Comparison of ENCODE assay signal across 16 cellular contexts in the genomic region with DNA sequence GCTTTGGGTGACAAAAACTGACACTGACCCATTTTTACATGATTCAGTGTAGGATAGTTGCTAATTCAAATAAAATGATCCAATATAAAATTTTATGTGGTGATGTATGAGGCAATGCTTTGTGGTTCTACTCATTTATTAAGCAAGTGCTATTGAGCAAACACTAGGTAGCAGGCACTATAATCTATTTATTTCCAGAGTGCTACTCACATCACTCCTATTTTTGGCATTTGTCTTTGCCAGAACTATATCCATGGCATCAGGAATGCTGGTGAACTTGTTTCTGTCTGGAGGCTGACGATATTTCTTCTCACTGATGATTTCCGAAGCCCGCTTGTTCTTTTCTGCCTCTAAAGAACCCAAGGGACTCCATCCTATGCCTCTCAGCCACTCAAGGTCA.
A peak's percentile ranks its signal among the peaks of the same experiment; 100 is the strongest.
DNase-seq lines count a peak whose midpoint lies in the region; ATAC-seq, FAIRE-seq and TF ChIP-seq lines count a peak whose summit lies in the region.
"Had no signal": no experiment of that assay in that cellular context is flagged by ENCODE, and none has a peak within 500 bp of the region (broad histone marks: within the 10 kb centered on the region; RNA-seq: fewer than 3 reads in every experiment).

No MANE protein-coding gene starts in this region.

- no peaks in the 10 kb centered on the region for H3K4me1 ChIP-seq in left ventricle myocardium inferior
- H3K4me1 ChIP-seq in right cardiac atrium (ENCODE audit: control insufficient read depth, insufficient read depth, low read length): no peaks in the 10 kb centered on the region
- peaks cover 4 to 17% (median 14%) of the 10 kb centered on the region in 3 donors for H3K4me1 ChIP-seq in skeletal muscle tissue (ENCODE audit: control insufficient read depth in 3 of 3, insufficient read depth in 3 of 3, low read length in 3 of 3)
- H3K4me1 ChIP-seq: BE2C had no signal

- H3K27me3 ChIP-seq in left ventricle myocardium inferior (ENCODE audit: low read depth) (no peaks in the 10 kb centered on the region), right cardiac atrium (ENCODE audit: control insufficient read depth, insufficient read depth) (no peaks in the 10 kb centered on the region), skeletal muscle tissue (ENCODE audit: control insufficient read depth in 3 of 3, insufficient read depth in 3 of 3, low read length in 3 of 3) (no peaks in the 10 kb centered on the region)
- H3K27me3 ChIP-seq: BE2C had no signal

- DNase-seq in left cardiac atrium: no peak
- no peak for DNase-seq in left ventricle myocardium inferior
- DNase-seq in NOMO-1 treated with DMSO at 0.1 percent for 48 hours (lab: John Stamatoyannopoulos, UW; ENCODE audit: unreplicated experiment): peak; percentile 23
- no peak for DNase-seq in right cardiac atrium
- no peak for DNase-seq in HTR-8/SVneo (ENCODE audit: insufficient read length, low spot score)
- DNase-seq in NCI-H748 treated with DMSO at 0.1 percent for 48 hours (lab: John Stamatoyannopoulos, UW): no peak
- DNase-seq: BE2C; CD4-positive, alpha-beta memory T cell; DMS79; GM23248; H7 had no signal

- no peak overlapping the region for H3K4me3 ChIP-seq in left ventricle myocardium inferior
- no peak overlapping the region for H3K4me3 ChIP-seq in right cardiac atrium (ENCODE audit: low read length)
- no peak overlapping the region for H3K4me3 ChIP-seq in skeletal muscle tissue (ENCODE audit: low read length in 3 of 3)
- H3K4me3 ChIP-seq: GM12878, GM23248 had no signal

- H3K36me3 ChIP-seq in left ventricle myocardium inferior (peaks cover 4% of the 10 kb centered on the region), skeletal muscle tissue (ENCODE audit: control insufficient read depth in 3 of 3, insufficient read depth in 3 of 3, low read length in 3 of 3) (peaks cover 43 to 84% (median 67%) of the 10 kb centered on the region in 3 donors)
- H3K36me3 ChIP-seq: BE2C had no signal

- intact Hi-C loops in left cardiac atrium (cut with DNase I): no loop called here
- intact Hi-C loops in left ventricle myocardium inferior (cut with micrococcal nuclease): loop anchor here (5.0 kb wide), 1 partner anchor 207 kb away; no protein-coding TSS in a partner anchor
- intact Hi-C loops in right cardiac atrium (cut with DNase I): no loop called here

- WGBS in right cardiac atrium: 82% methylated on average over 3 of the region's 3 CpGs

- no peak overlapping the region for H3K9ac ChIP-seq in skeletal muscle tissue (ENCODE audit: low read depth in 1 of 3, low read length in 3 of 3)
- H3K9ac ChIP-seq: GM23248 had no signal

- H3K9me3 ChIP-seq in left ventricle myocardium inferior (replicated peaks): peaks cover 20% of the 10 kb centered on the region
- no peaks in the 10 kb centered on the region for H3K9me3 ChIP-seq in right cardiac atrium (ENCODE audit: control insufficient read depth, low read length)
- no peaks in the 10 kb centered on the region for H3K9me3 ChIP-seq in skeletal muscle tissue (ENCODE audit: control insufficient read depth in 3 of 3, low read length in 3 of 3)
- H3K9me3 ChIP-seq: BE2C had no signal

- ATAC-seq in left cardiac atrium: peak; percentile 51 to 65
- ATAC-seq in right cardiac atrium: peak; percentile 50 to 68
- ATAC-seq: GM12878 had no signal

- no peak for FAIRE-seq in HTR-8/SVneo (lab: Jason Lieb, UNC)
- FAIRE-seq: A204.1, GM18507 had no signal

- no peak for TF ChIP-seq CTCF in left ventricle myocardium inferior (IDR thresholded peaks at IDR 0.05; ENCODE audit: borderline replicate concordance)

- H3K27ac ChIP-seq in left ventricle myocardium inferior (replicated peaks) (no peak overlapping the region), right cardiac atrium (ENCODE audit: low read length) (no peak overlapping the region), skeletal muscle tissue (ENCODE audit: low read depth, low read length) (peak overlapping the region; percentile 44)
- H3K27ac ChIP-seq: C4-2B, GM23248 had no signal
